ENCODE assay signal across 8 cellular contexts in genomic region chr12:117874842-117875434, GRCh38.
A peak's percentile ranks its signal among the peaks of the same experiment; 100 is the strongest.
DNase-seq lines count a peak whose midpoint lies in the region; ATAC-seq and TF ChIP-seq lines count a peak whose summit lies in the region.

No MANE protein-coding gene starts in this region.

- peak; percentile 70 for ATAC-seq in GM19372 (IDR thresholded peaks at IDR 0.05; ENCODE audit: low read depth, unreplicated experiment)
- no peak for ATAC-seq in HG03469 (IDR thresholded peaks at IDR 0.05; ENCODE audit: unreplicated experiment)

- H3K36me3 ChIP-seq in BE2C (no peaks in the 10 kb centered on the region), iPS DF 6.9 (ENCODE audit: control insufficient read depth, insufficient read depth, low read length) (no peaks in the 10 kb centered on the region)

- H3K4me3 ChIP-seq in BE2C (ENCODE audit: low read depth, low read length) (no peak overlapping the region), iPS DF 6.9 (ENCODE audit: low read length) (no peak overlapping the region)

- no peaks in the 10 kb centered on the region for H3K9me3 ChIP-seq in BE2C
- no peaks in the 10 kb centered on the region for H3K9me3 ChIP-seq in iPS DF 6.9 (ENCODE audit: control insufficient read depth, insufficient read depth, low read length)

- peak; percentile 85 for TF ChIP-seq CTCF in BE2C (IDR thresholded peaks at IDR 0.05; ENCODE audit: low read depth, low read length)

- H3K4me1 ChIP-seq in BE2C (no peaks in the 10 kb centered on the region), iPS DF 6.9 (ENCODE audit: control insufficient read depth, insufficient read depth, low read length) (no peaks in the 10 kb centered on the region)

- WGBS in iPS DF 6.9 (ENCODE audit: insufficient coverage, insufficient read length): no CpG with 5 or more reads among the region's 19 CpGs

- peaks cover 12% of the 10 kb centered on the region for H3K27me3 ChIP-seq in BE2C
- H3K27me3 ChIP-seq in iPS DF 6.9 (ENCODE audit: control insufficient read depth, insufficient read depth, low read length): no peaks in the 10 kb centered on the region

- H3K27ac ChIP-seq in iPS DF 6.9 (ENCODE audit: low read length): no peak overlapping the region

- DNase-seq in BE2C (peak; percentile 77), NCI-H1105 (lab: John Stamatoyannopoulos, UW) (peak; percentile 70), T-helper 9 cell (peak; percentile 49), astrocyte of the hippocampus (ENCODE audit: low read depth, low spot score) (peak; percentile 79), iPS DF 6.9 (ENCODE audit: low read depth, low spot score) (peak; percentile 43)
- DNase-seq in stimulated activated CD4-positive, alpha-beta T cell treated with anti-CD3 and anti-CD28 coated beads, Interleukin-12 subunit alpha, Interleukin-12 subunit beta, amount 100 ng/mL, for 24 hours (ENCODE audit: low read depth in 2 of 2): peak; percentile 48 to 76
